ENCODE assay signal across 15 cellular contexts in the genomic region with DNA sequence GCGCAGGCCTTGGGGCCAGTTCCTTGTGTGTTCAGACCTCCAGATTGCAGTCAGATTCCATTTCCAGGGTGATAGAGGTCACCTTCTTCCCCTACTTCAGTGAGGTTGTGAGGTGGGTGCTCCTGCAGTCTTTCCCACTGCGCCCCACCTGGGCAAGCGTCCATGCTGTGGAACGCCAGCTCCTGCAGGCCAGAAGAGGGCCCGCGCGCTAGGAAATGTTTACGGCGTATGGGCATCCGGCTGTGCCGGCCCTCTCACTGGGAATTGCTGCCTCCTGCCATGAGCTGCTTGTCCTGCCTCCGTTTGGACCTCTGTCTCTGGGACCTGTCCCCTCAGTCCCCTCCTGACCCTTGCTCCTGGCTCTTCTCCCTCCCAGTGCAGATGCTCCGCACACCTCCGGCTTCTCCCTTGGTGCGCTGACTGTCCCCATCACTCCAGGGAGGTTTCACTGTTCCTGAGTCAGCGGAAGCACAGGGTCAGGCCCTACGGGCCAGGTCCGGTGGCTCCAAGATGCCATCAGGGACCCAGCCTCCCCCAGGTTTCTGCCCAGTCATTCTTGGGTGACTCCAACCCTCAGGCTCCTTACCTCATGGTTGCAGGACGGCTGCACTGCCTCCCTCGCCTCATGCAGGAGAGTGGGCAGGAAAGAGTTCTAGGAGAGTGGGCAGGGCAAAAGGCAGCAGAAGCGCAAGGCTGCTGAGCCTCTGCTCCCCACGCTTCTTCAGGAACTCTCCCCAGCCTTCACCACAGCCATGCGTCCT. TPM values are rescaled to one million over a fixed set of nuclear protein-coding genes. Genes with fewer than 3 reads are reported as not detected.
DNase-seq lines count a peak whose midpoint lies in the region; TF ChIP-seq lines count a peak whose summit lies in the region.
"Had no signal": no experiment of that assay in that cellular context is flagged by ENCODE, and none has a peak within 500 bp of the region (broad histone marks: within the 10 kb centered on the region; RNA-seq: fewer than 3 reads in every experiment).

No MANE protein-coding gene starts in this region.

- no peak overlapping the region for H2BK20ac ChIP-seq in H9 (ENCODE audit: low read depth, low read length, poor library complexity, severe bottlenecking)

- H3K4me3 ChIP-seq in fibroblast of mammary gland (ENCODE audit: control insufficient read depth, low read depth, low read length): no peak overlapping the region
- H3K4me3 ChIP-seq in neuronal stem cell (ENCODE audit: low read length in 2 of 2): no peak overlapping the region
- H3K4me3 ChIP-seq in lower leg skin (ENCODE audit: low read depth, poor library complexity, severe bottlenecking): no peak overlapping the region

- H4K5ac ChIP-seq in H9 (ENCODE audit: insufficient read length, low read depth, low read length): no peak overlapping the region

- H3K23ac ChIP-seq in H9 (ENCODE audit: insufficient read length, low read depth, low read length) (no peak overlapping the region), neuronal stem cell (ENCODE audit: low read depth, low read length, poor library complexity) (peak overlapping the region; percentile 25)

- no peak overlapping the region for H2AFZ ChIP-seq in H9 (ENCODE audit: low read length)
- no peak overlapping the region for H2AFZ ChIP-seq in neuronal stem cell (ENCODE audit: low read length)

- no peak for TF ChIP-seq CTCF in H9 (conservative IDR thresholded peaks at IDR 0.05)
- TF ChIP-seq CTCF in fibroblast of mammary gland (conservative IDR thresholded peaks at IDR 0.05; ENCODE audit: control insufficient read depth, insufficient read depth, low read depth, low read length): no peak
- TF ChIP-seq CTCF in lower leg skin (IDR thresholded peaks at IDR 0.05): no peak

- intact Hi-C loops in lower leg skin (cut with DNase I; ENCODE audit: low total_unique reads): no loop called here

- WGBS in H9 (ENCODE audit: extremely low coverage, insufficient read length, low lambda C conversion rate): no CpG with 5 or more reads among the region's 23 CpGs
- WGBS in neuronal stem cell (ENCODE audit: extremely low coverage in 2 of 2, insufficient read length in 2 of 2, insufficient replicate concordance in 1 of 2), 2 donors: no CpG with 5 or more reads among the region's 23 CpGs
- WGBS in lower leg skin, 2 donors: 92 to 93% methylated on average over 20 to 23 of the region's 23 CpGs

- H3T11ph ChIP-seq in H9 (ENCODE audit: low read length): no peak overlapping the region

- no peaks in the 10 kb centered on the region for H4K20me1 ChIP-seq in H9 (ENCODE audit: control insufficient read depth, insufficient read depth, insufficient read length)

- no peak overlapping the region for H3K4me2 ChIP-seq in H9 (ENCODE audit: insufficient read depth, insufficient read length, low read length)
- no peak overlapping the region for H3K4me2 ChIP-seq in neuronal stem cell (ENCODE audit: insufficient read depth, low read length, poor library complexity, severe bottlenecking)

- H3K14ac ChIP-seq in H9 (ENCODE audit: insufficient read depth, low read length) (no peak overlapping the region), neuronal stem cell (ENCODE audit: low read length) (no peak overlapping the region)

- no peaks in the 10 kb centered on the region; a peak in 1 of 5 replicates for H3K9me3 Mint-ChIP-seq in H9
- H3K9me3 Mint-ChIP-seq: CD4-positive, CD25-positive, alpha-beta regulatory T cell had no signal

- no peaks in the 10 kb centered on the region for H3K23me2 ChIP-seq in H9 (ENCODE audit: insufficient read length, low read depth, low read length, poor library complexity, severe bottlenecking)

- no peaks in the 10 kb centered on the region for H3K4me1 Mint-ChIP-seq in H9

- H4K8ac ChIP-seq in H9 (replicated peaks; ENCODE audit: insufficient read length, low read depth, low read length) (no peak overlapping the region), neuronal stem cell (ENCODE audit: low read depth, low read length) (peak overlapping the region; percentile 17)

- H2BK15ac ChIP-seq in H9 (ENCODE audit: low read depth, low read length): no peak overlapping the region
- no peak overlapping the region for H2BK15ac ChIP-seq in neuronal stem cell (ENCODE audit: low read length)

- H2AK5ac ChIP-seq in H9 (ENCODE audit: insufficient read length, low read length) (no peak overlapping the region), neuronal stem cell (ENCODE audit: low read depth, low read length) (peak overlapping the region; percentile 35)

- DNase-seq in A172 (ENCODE audit: low spot score) (peak; percentile 12), H9 (no peak), fibroblast of mammary gland (ENCODE audit: low read depth) (peak; percentile 32), neuronal stem cell (ENCODE audit: low spot score) (no peak), OCI-M1 (lab: John Stamatoyannopoulos, UW) (no peak), lower leg skin (ENCODE audit: low spot score in 2 of 2) (no peak)
- DNase-seq in activated T-cell treated with anti-CD3 and anti-CD28 coated beads, Interleukin-2, amount 50 U/mL, for 48 hours: no peak
- DNase-seq in activated T-cell treated with anti-CD3 and anti-CD28 coated beads, Interleukin-2, amount 50 U/mL, for 1 hour: no peak
- DNase-seq: Calu3; CD4-positive, CD25-positive, alpha-beta regulatory T cell; NCI-H1436; NCI-H2081; NCI-H226; NCI-H526 treated with DMSO at 0.1 percent for 48 hours; PC-3 had no signal

- H2BK120ac ChIP-seq in H9 (ENCODE audit: low read depth, low read length, poor library complexity, severe bottlenecking) (no peak overlapping the region), neuronal stem cell (ENCODE audit: low read depth, low read length) (no peak overlapping the region)

- H3K27me3 ChIP-seq in H9 (ENCODE audit: insufficient read depth, low read length) (no peaks in the 10 kb centered on the region), neuronal stem cell (ENCODE audit: control insufficient read depth in 3 of 3, insufficient read depth in 3 of 3, low read depth in 1 of 3, low read length in 3 of 3) (no peaks in the 10 kb centered on the region)

- H3K4ac ChIP-seq in H9 (ENCODE audit: low read depth, low read length) (no peak overlapping the region), neuronal stem cell (ENCODE audit: low read length) (no peak overlapping the region)

- H3K36me3 Mint-ChIP-seq in H9 (ENCODE audit: insufficient read depth in 1 of 3, low read depth in 3 of 3): peaks cover 60 to 100% (median 97%) of the 10 kb centered on the region in 3 experiments; a peak in 6 of 7 replicates

- H3K4me1 ChIP-seq in H9 (ENCODE audit: insufficient read depth, low read length) (no peaks in the 10 kb centered on the region), neuronal stem cell (ENCODE audit: control insufficient read depth in 2 of 2, insufficient read depth in 1 of 2, low read depth in 1 of 2, low read length in 2 of 2) (no peaks in the 10 kb centered on the region)

- H3K18ac ChIP-seq in H9 (ENCODE audit: insufficient read length, low read depth, low read length) (no peak overlapping the region), neuronal stem cell (ENCODE audit: low read length) (no peak overlapping the region)

- H3K9ac ChIP-seq in H9 (ENCODE audit: extremely low read depth, insufficient read length, low read length): no peak overlapping the region
- peak overlapping the region; percentile 63 for H3K9ac ChIP-seq in neuronal stem cell (ENCODE audit: low read depth, low read length, poor library complexity)

- H2BK5ac ChIP-seq in H9 (ENCODE audit: insufficient read length, low read length) (no peak overlapping the region), neuronal stem cell (ENCODE audit: low read length) (no peak overlapping the region)

- H3K79me1 ChIP-seq in H9 (ENCODE audit: insufficient read depth, low read depth, low read length, poor library complexity, severe bottlenecking): no peaks in the 10 kb centered on the region
- peaks cover 27% of the 10 kb centered on the region for H3K79me1 ChIP-seq in neuronal stem cell (ENCODE audit: low read depth, low read length)

- no peak overlapping the region for H2BK12ac ChIP-seq in H9 (ENCODE audit: insufficient read length, low read depth, low read length)
- H2BK12ac ChIP-seq in neuronal stem cell (ENCODE audit: low read length): no peak overlapping the region

- H3K4me3 Mint-ChIP-seq in H9: no peak overlapping the region
- H3K4me3 Mint-ChIP-seq: CD4-positive, CD25-positive, alpha-beta regulatory T cell had no signal

- H4K91ac ChIP-seq in H9 (ENCODE audit: insufficient read length, low read depth, low read length): no peak overlapping the region
- H4K91ac ChIP-seq in neuronal stem cell (ENCODE audit: low read depth, low read length, poor library complexity): no peak overlapping the region

- H3K27me3 Mint-ChIP-seq in H9 (ENCODE audit: low read depth): peaks cover 1% of the 10 kb centered on the region; the same call in 1 of the 2 replicates
- H3K27me3 Mint-ChIP-seq: CD4-positive, CD25-positive, alpha-beta regulatory T cell had no signal

- no peaks in the 10 kb centered on the region for H3K79me2 ChIP-seq in H9 (ENCODE audit: insufficient read depth, low read length)

- peak overlapping the region in 2 of 3 experiments; percentile 36 to 77; a peak in 2 of 7 replicates for H3K27ac Mint-ChIP-seq in H9

- no peak overlapping the region for H3K56ac ChIP-seq in H9 (ENCODE audit: insufficient read length, low read depth, low read length)

- H3K27ac ChIP-seq in H9 (ENCODE audit: insufficient read length, low read depth, low read length) (no peak overlapping the region), neuronal stem cell (replicated peaks; ENCODE audit: low read length) (no peak overlapping the region)

- H3K36me3 ChIP-seq in neuronal stem cell (replicated peaks in 1 of 2; ENCODE audit: control insufficient read depth in 2 of 2, insufficient read depth in 2 of 2, low read length in 2 of 2): peaks cover 88 to 99% of the 10 kb centered on the region in 2 donors

- H3K9me3 ChIP-seq in H9 (ENCODE audit: control insufficient read depth, low read depth, low read length) (no peaks in the 10 kb centered on the region), neuronal stem cell (replicated peaks in 1 of 2; ENCODE audit: control insufficient read depth in 2 of 2, insufficient read depth in 1 of 2, low read depth in 1 of 2, low read length in 2 of 2) (no peaks in the 10 kb centered on the region)

- no peak for TF ChIP-seq POLR2A in lower leg skin (IDR thresholded peaks at IDR 0.05)

RNA-seq across cellular contexts. Expression of a gene that starts 56.6 kb away (rescaled TPM):
- 130 and 194 TPM in 2 replicates for total RNA-seq in A172 (2014; rRNA removed; shearing (Covaris generic))
- total RNA-seq in H9 (2021) (245 and 261 TPM in 2 replicates), lower leg skin (100 to 1,000 TPM in 1 of 4 donors, 10 to 100 TPM in 3; 78.4 to 115 (median 81.7) TPM)
- polyA plus RNA-seq in neuronal stem cell (2013, experiment 1 of 2): 168 TPM
- 160 TPM for polyA plus RNA-seq in neuronal stem cell (2013, experiment 2 of 2)

Comparison
In these comparisons a context has a peak if more than half of its experiments do, and no peak if none do; other contexts are left out.
1. DNase-seq: peak in A172 (single experiment) and fibroblast of mammary gland (single experiment); none in H9 (single experiment), neuronal stem cell (single experiment), activated T-cell treated with anti-CD3 and anti-CD28 coated beads, Interleukin-2, amount 50 U/mL, for 48 hours (0 of 2), OCI-M1 (single experiment), lower leg skin (0 of 2) and activated T-cell treated with anti-CD3 and anti-CD28 coated beads, Interleukin-2, amount 50 U/mL, for 1 hour (single experiment).